In genomic region chr17:27088767-27089078, GRCh38 we compare ENCODE assay signal across 20 cellular contexts.
"Had no signal": no experiment of that assay in that cellular context is flagged by ENCODE, and none has a peak within 500 bp of the region (broad histone marks: within the 10 kb centered on the region; RNA-seq: fewer than 3 reads in every experiment).

No MANE protein-coding gene starts in this region.

- H2AFZ ChIP-seq: PC-9 had no signal

- H3K4me1 ChIP-seq: SJCRH30 had no signal

- DNase-seq: Kasumi-1, NCI-H1048, NCI-H1092 treated with DMSO at 0.1 percent for 48 hours, NCI-H187, NCI-H2029 treated with DMSO at 0.1 percent for 48 hours, NCI-H2081 treated with DMSO at 0.1 percent for 48 hours, NCI-H2107, NCI-H2171, NCI-H226, NCI-H524, NCI-H526, SIG-M5, SJCRH30, T-cell had no signal

- FAIRE-seq: RCC 7860 had no signal

- H3K4me3 ChIP-seq: PC-9, SJCRH30, SK-N-MC had no signal

- ATAC-seq: Panc1, Right ventricle myocardium inferior, T-cell had no signal

- H3K4me2 ChIP-seq: PC-9 had no signal

- H3K27me3 ChIP-seq: SJCRH30 had no signal

- H3K36me3 Mint-ChIP-seq: T-cell had no signal

- H3K36me3 ChIP-seq: SJCRH30 had no signal

- H3K9me3 ChIP-seq: SJCRH30 had no signal

- H3K27ac ChIP-seq: PC-9, RWPE1, SJCRH30, SK-N-MC had no signal

- H3K4me3 Mint-ChIP-seq: T-cell had no signal

- H3K4me1 Mint-ChIP-seq: T-cell had no signal

- H3K27ac Mint-ChIP-seq: T-cell had no signal
